In the genomic region with DNA sequence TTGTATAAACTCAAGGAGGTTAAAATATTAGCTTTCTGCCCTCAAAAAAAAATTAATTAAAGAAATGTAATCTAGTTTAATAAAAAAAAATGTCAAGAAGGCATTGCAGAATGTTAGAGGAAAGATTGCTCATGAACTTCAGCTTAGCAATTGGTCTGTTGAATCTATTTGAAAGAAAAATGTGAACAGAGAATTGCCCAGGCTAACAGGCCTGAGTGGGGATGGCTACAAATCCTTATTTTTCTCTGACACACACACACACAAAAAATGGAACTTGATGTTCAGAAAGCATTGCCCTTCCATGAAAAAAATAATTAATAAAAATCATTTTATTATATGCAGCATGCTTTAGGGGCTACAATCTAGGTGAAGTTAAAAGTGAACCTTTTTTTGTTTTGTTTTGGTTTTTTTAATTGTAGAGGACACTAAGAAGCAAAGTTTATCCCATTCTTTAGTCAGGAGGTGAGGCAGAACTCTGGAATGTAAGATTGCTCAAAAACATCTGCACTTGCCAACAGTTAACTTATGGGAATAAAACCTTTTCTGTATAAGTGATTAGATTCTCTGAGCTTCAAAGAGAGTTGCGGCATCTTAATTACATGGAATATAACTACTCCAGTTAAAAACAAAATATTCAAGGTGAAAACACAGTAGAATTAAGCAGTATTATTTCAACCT, we compare ENCODE assay signal across 19 cellular contexts.
DNase-seq lines count a peak whose midpoint lies in the region; ATAC-seq, FAIRE-seq and TF ChIP-seq lines count a peak whose summit lies in the region.
"Had no signal": no experiment of that assay in that cellular context is flagged by ENCODE, and none has a peak within 500 bp of the region (broad histone marks: within the 10 kb centered on the region; RNA-seq: fewer than 3 reads in every experiment).

No MANE protein-coding gene starts in this region.

- no peaks in the 10 kb centered on the region for H3K27me3 ChIP-seq in bronchial epithelial cell (ENCODE audit: control insufficient read depth, insufficient read depth, low read length)
- H3K27me3 ChIP-seq in hepatocyte, result no peaks in the 10 kb centered on the region
- H3K27me3 ChIP-seq: colonic mucosa, ovary, tibial nerve had no signal

- H3K4me2 ChIP-seq in hepatocyte, result peak overlapping the region; percentile 0
- H3K4me2 ChIP-seq: A549 had no signal

- H3K27ac ChIP-seq in hepatocyte, result peak overlapping the region; percentile 3
- H3K27ac ChIP-seq: A549, colonic mucosa, ovary, tibial nerve had no signal

- H3K9me3 ChIP-seq in hepatocyte (ENCODE audit: low read depth), result no peaks in the 10 kb centered on the region
- H3K9me3 ChIP-seq: A549, colonic mucosa, ovary, tibial nerve had no signal

- H4K20me1 ChIP-seq in hepatocyte (ENCODE audit: insufficient read depth, poor library complexity, severe bottlenecking), result no peaks in the 10 kb centered on the region

- peak; percentile 5 for DNase-seq in ACHN
- peak; percentile 68 for DNase-seq in HT1080 (ENCODE audit: low read depth)
- DNase-seq in bronchial epithelial cell (ENCODE audit: low read depth), result peak; percentile 75
- DNase-seq in hepatocyte (ENCODE audit: low spot score), result no peak
- no peak for DNase-seq in GM10266 (ENCODE audit: extremely low spot score)
- no peak for DNase-seq in NCI-H524 treated with DMSO at 0.1 percent for 48 hours (lab: John Stamatoyannopoulos, UW)
- DNase-seq: activated T-cell treated with anti-CD3 and anti-CD28 coated beads, Interleukin-2, amount 50 U/mL, for 48 hours; colonic mucosa; Karpas-422; left ventricle myocardium superior; NCI-H1436; NCI-H446; ovary; stimulated activated naive B cell treated with anti-CD40 and anti-IgM and Interleukin-4, amounts not matched to agents 10 μg/mL and 1 μg/mL and 100 μg/mL, for 72 hours had no signal

- no peaks in the 10 kb centered on the region for H3K36me3 ChIP-seq in bronchial epithelial cell (ENCODE audit: control insufficient read depth, insufficient read depth, low read length)
- H3K36me3 ChIP-seq in hepatocyte (replicated peaks; ENCODE audit: insufficient read depth, low read depth), result no peaks in the 10 kb centered on the region
- H3K36me3 ChIP-seq: colonic mucosa, ovary, tibial nerve had no signal

- 73% methylated on average over 1 of the region's 1 CpG for WGBS in hepatocyte (ENCODE audit: low lambda C conversion rate, missing lambda C conversion rate)

- peaks cover 6% of the 10 kb centered on the region for H3K4me1 ChIP-seq in hepatocyte (ENCODE audit: insufficient read depth)
- H3K4me1 ChIP-seq: A549, colonic mucosa had no signal

- H3K9me2 ChIP-seq in hepatocyte (replicated peaks; ENCODE audit: insufficient read depth), result no peaks in the 10 kb centered on the region

- no peaks in the 10 kb centered on the region for H3K79me2 ChIP-seq in hepatocyte

- in situ Hi-C loops in ACHN (cut with HindIII; ENCODE audit: low pct_ligation_motif_present, low pct_unique_long_range_greater_than_20kb, low sequenced_read_pairs), result no loop called here

- no peak for ATAC-seq in HG03175 (IDR thresholded peaks at IDR 0.05; ENCODE audit: unreplicated experiment)
- ATAC-seq in GM18511 (IDR thresholded peaks at IDR 0.05; ENCODE audit: unreplicated experiment), result no peak
- ATAC-seq: A549; left ventricle myocardium superior; stimulated activated naive B cell treated with anti-CD40 and anti-IgM and Interleukin-4, amounts not matched to agents 10 μg/mL and 1 μg/mL and 100 μg/mL, for 72 hours had no signal

- TF ChIP-seq CTCF in bronchial epithelial cell (IDR thresholded peaks at IDR 0.05; ENCODE audit: insufficient read depth, low read length, severe bottlenecking), result no peak
- no peak for TF ChIP-seq CTCF in hepatocyte (IDR thresholded peaks at IDR 0.05; ENCODE audit: poor library complexity)
- TF ChIP-seq CTCF in GM10266 (IDR thresholded peaks at IDR 0.05; ENCODE audit: control insufficient read depth, insufficient read depth, low read depth, missing control alignments), result no peak

- H3K4me3 ChIP-seq in bronchial epithelial cell (ENCODE audit: low read depth, low read length) (no peak overlapping the region), hepatocyte (no peak overlapping the region)
- H3K4me3 ChIP-seq: A549, colonic mucosa, ovary, tibial nerve had no signal

- no peak overlapping the region for H2AFZ ChIP-seq in hepatocyte

- no peak for FAIRE-seq in bronchial epithelial cell (lab: Jason Lieb, UNC)
- FAIRE-seq: A549, GM18507 had no signal

Comparison
In these comparisons a context has a peak if more than half of its experiments do, and no peak if none do; other contexts are left out.
1. DNase-seq: peak in ACHN (single experiment), HT1080 (single experiment) and bronchial epithelial cell (single experiment); none in hepatocyte (single experiment), GM10266 (single experiment) and NCI-H524 treated with DMSO at 0.1 percent for 48 hours (single experiment).